15 cellular contexts compared by ENCODE assay signal in the genomic region with DNA sequence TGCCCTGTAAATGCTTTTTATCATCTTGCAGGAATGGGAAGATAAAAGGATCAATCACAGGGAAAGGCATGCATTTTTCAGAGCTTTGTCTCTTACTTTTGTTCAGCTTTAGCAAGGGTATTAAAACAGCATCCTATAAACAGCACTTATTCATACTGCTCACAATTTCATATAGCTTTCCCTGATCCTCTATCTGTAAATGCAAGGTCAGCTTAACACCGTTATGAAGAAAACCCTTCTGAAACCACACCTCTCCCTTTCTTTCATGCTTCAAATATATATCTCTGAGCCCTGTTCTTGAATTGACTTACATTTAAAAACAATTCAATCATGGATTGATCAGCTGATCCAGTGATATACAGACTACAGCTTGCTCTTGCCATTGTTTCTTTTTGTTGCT.
A peak's percentile ranks its signal among the peaks of the same experiment; 100 is the strongest.
DNase-seq lines count a peak whose midpoint lies in the region; ATAC-seq, FAIRE-seq and TF ChIP-seq lines count a peak whose summit lies in the region.
"Had no signal": no experiment of that assay in that cellular context is flagged by ENCODE, and none has a peak within 500 bp of the region (broad histone marks: within the 10 kb centered on the region; RNA-seq: fewer than 3 reads in every experiment).

No MANE protein-coding gene starts in this region.

- ATAC-seq in HepG2 = no peak
- ATAC-seq in right lobe of liver = no peak
- ATAC-seq in PC-3 = no peak
- ATAC-seq: CD8-positive, alpha-beta T cell had no signal

- no peak for FAIRE-seq in HepG2 (lab: Jason Lieb, UNC)
- FAIRE-seq: GM19239 had no signal

- intact Hi-C loops in HepG2 (cut with micrococcal nuclease; ENCODE audit: unreplicated experiment) (no loop called here), right lobe of liver (cut with DNase I) (no loop called here), PC-3 (cut with micrococcal nuclease) (no loop called here)

- DNase-seq in HepG2 (ENCODE audit: low spot score) (no peak), right lobe of liver (no peak), globus pallidus (ENCODE audit: low spot score) (peak; percentile 3), osteoblast (ENCODE audit: insufficient read length, low spot score, missing footprints) (no peak), Karpas-422 (no peak), BE2C (no peak), PC-3 (no peak)
- DNase-seq: CD8-positive, alpha-beta T cell; COR-L47; DMS153; DMS79 treated with DMSO at 0.1 percent for 48 hours; GDM1; HCEC 1CT; HFFc6 had no signal

- H3K79me2 ChIP-seq in HepG2 (ENCODE audit: insufficient read depth, low read length) = no peaks in the 10 kb centered on the region
- no peaks in the 10 kb centered on the region for H3K79me2 ChIP-seq in osteoblast (ENCODE audit: insufficient read depth, low read length)
- H3K79me2 ChIP-seq in Karpas-422 (ENCODE audit: low read length) = no peaks in the 10 kb centered on the region
- H3K79me2 ChIP-seq in PC-3 (ENCODE audit: low read length) = no peaks in the 10 kb centered on the region

- CTCF ChIA-PET in HepG2 (lab: Yijun Ruan, JAX; ENCODE audit: low intra/inter-chr PET ratio, low total read pairs) = no interaction called here
- CTCF ChIA-PET in PC-3 (lab: Charles Lee) = interaction anchor here (0.6 kb wide), 1 partner anchor 1299 kb away, joined by 4 read pairs; no protein-coding TSS in a partner anchor

- H3F3A ChIP-seq in PC-3 (ENCODE audit: low read length, unreplicated experiment) = no peaks in the 10 kb centered on the region

- TF ChIP-seq POLR2A in HepG2 (IDR thresholded peaks at IDR 0.05; ENCODE audit: insufficient read depth in 1 of 2, low read depth in 2 of 2, low read length in 2 of 2) (no peak), right lobe of liver (IDR thresholded peaks at IDR 0.05) (no peak)

- H3K9me2 ChIP-seq in Karpas-422 (replicated peaks; ENCODE audit: insufficient read depth, low read length) (no peaks in the 10 kb centered on the region), PC-3 (replicated peaks; ENCODE audit: low read length) (no peaks in the 10 kb centered on the region)

- H3K4me2 ChIP-seq in HepG2 (ENCODE audit: low read depth, low read length) (no peak overlapping the region), osteoblast (ENCODE audit: insufficient read depth, low read length) (no peak overlapping the region), Karpas-422 (ENCODE audit: low read depth, low read length, poor library complexity, severe bottlenecking) (no peak overlapping the region), PC-3 (ENCODE audit: low read length) (no peak overlapping the region)

- H3K36me3 ChIP-seq in HepG2 (replicated peaks in 1 of 2; ENCODE audit: control insufficient read depth in 1 of 2, insufficient read depth in 2 of 2, low read length in 2 of 2) (no peaks in the 10 kb centered on the region), right lobe of liver (no peaks in the 10 kb centered on the region), osteoblast (ENCODE audit: insufficient read depth, low read length) (no peaks in the 10 kb centered on the region), Karpas-422 (ENCODE audit: insufficient read depth, low read length) (no peaks in the 10 kb centered on the region), BE2C (no peaks in the 10 kb centered on the region), PC-3 (ENCODE audit: low read depth, low read length) (no peaks in the 10 kb centered on the region)

- BruUV-seq in HepG2 (replicated peaks; lab: Mats Ljungman, UMichigan) (no TSS peak), PC-3 (replicated peaks; lab: Mats Ljungman, UMichigan) (no TSS peak)

- no peak for TF ChIP-seq EP300 in HepG2 (IDR thresholded peaks at IDR 0.05; ENCODE audit: low read depth in 2 of 2, low read length in 2 of 2)
- TF ChIP-seq EP300 in HepG2 (CRISPR knock-in tag; IDR thresholded peaks at IDR 0.05; ENCODE audit: borderline replicate concordance) = no peak

- in situ Hi-C loops in HepG2 (cut with HindIII; ENCODE audit: extremely low pct_ligation_motif_present, low pct_unique_long_range_greater_than_20kb) = no loop called here

- H3K4me3 ChIP-seq in HepG2 (replicated peaks in 1 of 3; ENCODE audit: insufficient read depth in 1 of 3, low read depth in 2 of 3, low read length in 3 of 3) = no peak overlapping the region
- H3K4me3 ChIP-seq in right lobe of liver = no peak overlapping the region
- H3K4me3 ChIP-seq in osteoblast (ENCODE audit: insufficient read depth, low read length) = no peak overlapping the region
- H3K4me3 ChIP-seq in Karpas-422 (ENCODE audit: low read length) = no peak overlapping the region
- H3K4me3 ChIP-seq in BE2C (ENCODE audit: low read depth, low read length) = no peak overlapping the region
- no peak overlapping the region for H3K4me3 ChIP-seq in PC-3 (ENCODE audit: low read length)

- no peaks in the 10 kb centered on the region for H4K20me1 ChIP-seq in HepG2 (ENCODE audit: insufficient read depth, low read length)
- H4K20me1 ChIP-seq in osteoblast (ENCODE audit: insufficient read depth, low read length) = no peaks in the 10 kb centered on the region
- no peaks in the 10 kb centered on the region for H4K20me1 ChIP-seq in Karpas-422 (ENCODE audit: insufficient read depth, low read depth, low read length)
- H4K20me1 ChIP-seq in PC-3 (ENCODE audit: low read length) = no peaks in the 10 kb centered on the region

- POLR2A ChIA-PET in HepG2 (lab: Yijun Ruan, JAX) (no interaction called here), PC-3 (lab: Charles Lee; ENCODE audit: unreplicated experiment) (no interaction called here)

- no peaks in the 10 kb centered on the region for H3K9me3 ChIP-seq in HepG2 (ENCODE audit: low read length)
- H3K9me3 ChIP-seq in right lobe of liver = no peaks in the 10 kb centered on the region
- no peaks in the 10 kb centered on the region for H3K9me3 ChIP-seq in osteoblast (ENCODE audit: low read depth, low read length)
- H3K9me3 ChIP-seq in Karpas-422 (ENCODE audit: low read length) = peaks cover 53% of the 10 kb centered on the region
- H3K9me3 ChIP-seq in BE2C = no peaks in the 10 kb centered on the region
- H3K9me3 ChIP-seq in PC-3 (ENCODE audit: low read length) = no peaks in the 10 kb centered on the region

- H3K4me1 ChIP-seq in HepG2 (ENCODE audit: insufficient read depth, low read length) (no peaks in the 10 kb centered on the region), right lobe of liver (no peaks in the 10 kb centered on the region), osteoblast (ENCODE audit: insufficient read depth, low read length) (no peaks in the 10 kb centered on the region), Karpas-422 (ENCODE audit: low read length) (no peaks in the 10 kb centered on the region), BE2C (no peaks in the 10 kb centered on the region), PC-3 (ENCODE audit: insufficient read depth, low read length) (peaks cover 4% of the 10 kb centered on the region; the same call in 1 of the 2 replicates)

- H3K27me3 ChIP-seq in HepG2 (ENCODE audit: control insufficient read depth in 1 of 2, insufficient read depth in 2 of 2, low read length in 2 of 2) (no peaks in the 10 kb centered on the region), right lobe of liver (no peaks in the 10 kb centered on the region), osteoblast (ENCODE audit: insufficient read depth, low read length) (no peaks in the 10 kb centered on the region), Karpas-422 (ENCODE audit: low read length) (no peaks in the 10 kb centered on the region), BE2C (no peaks in the 10 kb centered on the region), PC-3 (ENCODE audit: low read length) (no peaks in the 10 kb centered on the region)

- H2AFZ ChIP-seq in HepG2 (ENCODE audit: low read length) = no peak overlapping the region
- peak overlapping the region; percentile 15 for H2AFZ ChIP-seq in osteoblast (ENCODE audit: low read length)
- no peak overlapping the region for H2AFZ ChIP-seq in Karpas-422 (ENCODE audit: low read length)
- H2AFZ ChIP-seq in PC-3 (ENCODE audit: low read length) = no peak overlapping the region

- TF ChIP-seq CTCF in HepG2 (CRISPR knock-in tag; IDR thresholded peaks at IDR 0.05) (no peak), right lobe of liver (IDR thresholded peaks at IDR 0.05) (no peak), osteoblast (IDR thresholded peaks at IDR 0.05; ENCODE audit: extremely low read depth, low read depth, low read length) (no peak), BE2C (IDR thresholded peaks at IDR 0.05; ENCODE audit: low read depth, low read length) (no peak), PC-3 (conservative IDR thresholded peaks at IDR 0.05; ENCODE audit: low read depth, low read length) (no peak)

- TF ChIP-seq RAD21 in HepG2 (CRISPR knock-in tag; IDR thresholded peaks at IDR 0.05) = no peak

- H3K27ac ChIP-seq in HepG2 (ENCODE audit: extremely low read length, insufficient read depth, low read length) = no peak overlapping the region
- no peak overlapping the region for H3K27ac ChIP-seq in right lobe of liver
- no peak overlapping the region for H3K27ac ChIP-seq in osteoblast (ENCODE audit: low read depth, low read length)
- no peak overlapping the region for H3K27ac ChIP-seq in Karpas-422 (ENCODE audit: low read length)
- H3K27ac ChIP-seq in PC-3 (ENCODE audit: low read length) = no peak overlapping the region

- H3K9ac ChIP-seq in HepG2 (ENCODE audit: insufficient read depth, low read depth, low read length) = no peak overlapping the region
- no peak overlapping the region for H3K9ac ChIP-seq in Karpas-422 (ENCODE audit: low read length)
- H3K9ac ChIP-seq in PC-3 (ENCODE audit: low read length) = no peak overlapping the region

- 0% methylated on average over 1 of the region's 1 CpG for WGBS in HepG2 (ENCODE audit: low lambda C conversion rate)
- 25% methylated on average over 1 of the region's 1 CpG for WGBS in right lobe of liver (ENCODE audit: insufficient coverage, low coverage, low lambda C conversion rate, missing lambda C conversion rate)

TF ChIP-seq in HepG2, 621 proteins besides CTCF, POLR2A, EP300 and RAD21:
- peak; percentile 48 for TF ChIP-seq MAFF (IDR thresholded peaks at IDR 0.05; ENCODE audit: low read depth, low read length)
- no peak for TF ChIP-seq MBD4 (IDR thresholded peaks at IDR 0.05; ENCODE audit: borderline replicate concordance, low read length)
- TF ChIP-seq MAFK (conservative IDR thresholded peaks at IDR 0.05 in 1 of 2, IDR thresholded peaks at IDR 0.05 in 1 of 2; ENCODE audit: low read length in 2 of 2) = peak; percentile 54 to 70; a peak in 3 of 4 replicates
TF ChIP-seq in HepG2: peak in this region for 2.
